1 cellular context compared by ENCODE assay signal in the genomic region with DNA sequence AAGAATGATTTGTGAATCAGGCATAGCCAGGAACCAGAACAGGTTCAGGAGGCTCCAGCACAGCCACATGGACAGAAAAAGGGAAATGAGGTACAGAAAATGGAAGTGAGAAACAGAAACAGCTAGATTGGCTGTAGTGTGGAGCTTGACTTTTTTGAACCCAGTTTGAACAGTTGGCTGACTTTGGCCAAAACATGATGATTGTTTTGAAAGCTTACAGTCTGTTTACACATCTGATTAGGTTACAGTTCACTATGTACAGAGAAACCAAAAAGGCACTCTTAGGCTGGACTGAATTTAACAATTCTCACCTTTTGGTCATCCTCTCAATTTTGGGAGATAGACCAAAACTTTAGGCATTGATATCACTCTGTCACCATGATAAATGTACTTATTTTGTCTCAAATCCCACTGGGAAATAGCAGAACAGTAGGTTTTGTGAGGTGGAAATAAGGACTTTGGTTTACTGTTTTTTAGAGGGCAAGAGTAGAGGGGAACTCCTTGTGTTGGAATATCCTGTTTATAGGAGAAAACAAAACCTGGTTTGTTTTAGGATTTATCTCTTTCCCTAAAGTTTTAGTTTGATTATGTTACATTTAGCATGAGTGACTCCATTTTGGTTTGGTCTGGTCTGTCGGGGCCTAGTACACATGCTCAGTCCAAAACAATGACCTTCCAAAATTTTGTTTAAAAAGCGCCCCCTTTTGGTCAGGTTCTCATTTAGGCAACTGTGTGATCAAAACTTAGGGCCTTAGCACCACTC.
A peak's percentile ranks its signal among the peaks of the same experiment; 100 is the strongest.
TF ChIP-seq lines count a peak whose summit lies in the region.

No MANE protein-coding gene starts in this region.

TF ChIP-seq in HepG2, 621 proteins besides CTCF, POLR2A, EP300 and RAD21 (continued from another document and continues in another):
- 0 out of 2 replicates have a peak, but pooled peaks have one; percentile 42 for TF ChIP-seq ZNF280D (CRISPR knock-in tag; IDR thresholded peaks at IDR 0.05)
- TF ChIP-seq, protein P1, sequence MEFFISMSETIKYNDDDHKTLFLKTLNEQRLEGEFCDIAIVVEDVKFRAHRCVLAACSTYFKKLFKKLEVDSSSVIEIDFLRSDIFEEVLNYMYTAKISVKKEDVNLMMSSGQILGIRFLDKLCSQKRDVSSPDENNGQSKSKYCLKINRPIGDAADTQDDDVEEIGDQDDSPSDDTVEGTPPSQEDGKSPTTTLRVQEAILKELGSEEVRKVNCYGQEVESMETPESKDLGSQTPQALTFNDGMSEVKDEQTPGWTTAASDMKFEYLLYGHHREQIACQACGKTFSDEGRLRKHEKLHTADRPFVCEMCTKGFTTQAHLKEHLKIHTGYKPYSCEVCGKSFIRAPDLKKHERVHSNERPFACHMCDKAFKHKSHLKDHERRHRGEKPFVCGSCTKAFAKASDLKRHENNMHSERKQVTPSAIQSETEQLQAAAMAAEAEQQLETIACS (CRISPR knock-in tag; IDR thresholded peaks at IDR 0.05), result no peak
- no peak for TF ChIP-seq DNMT3B (CRISPR knock-in tag; conservative IDR thresholded peaks at IDR 0.05)
- no peak for TF ChIP-seq ZSCAN5A (CRISPR knock-in tag; IDR thresholded peaks at IDR 0.05; ENCODE audit: borderline replicate concordance)
- 0 out of 2 replicates have a peak, but pooled peaks have one; percentile 27 for TF ChIP-seq FOXO1 (CRISPR knock-in tag; IDR thresholded peaks at IDR 0.05)
- peak; percentile 39; the same call in 1 of the 2 replicates for TF ChIP-seq RARA (CRISPR knock-in tag; IDR thresholded peaks at IDR 0.05)
- TF ChIP-seq CSRNP2 (CRISPR knock-in tag; conservative IDR thresholded peaks at IDR 0.05; ENCODE audit: low read depth), result no peak
- no peak for TF ChIP-seq ZBTB20 (CRISPR knock-in tag; IDR thresholded peaks at IDR 0.05; ENCODE audit: borderline replicate concordance, low read depth)
- TF ChIP-seq STAT5B (CRISPR knock-in tag; IDR thresholded peaks at IDR 0.05), result no peak
- no peak for TF ChIP-seq MXD1 (CRISPR knock-in tag; IDR thresholded peaks at IDR 0.05)
- peak; percentile 32 for TF ChIP-seq ASH2L (IDR thresholded peaks at IDR 0.05; ENCODE audit: insufficient read length, low read depth, low read length)
- no peak for TF ChIP-seq IKZF4 (CRISPR knock-in tag; IDR thresholded peaks at IDR 0.05; ENCODE audit: borderline replicate concordance, low read depth, not compliant biosample characterization)
- TF ChIP-seq U2AF1 (optimal IDR thresholded peaks at IDR 0.05; ENCODE audit: low read depth, low read length), result no peak
- no peak for TF ChIP-seq CBX1 (IDR thresholded peaks at IDR 0.05; ENCODE audit: low read depth)
- TF ChIP-seq LCORL (IDR thresholded peaks at IDR 0.05), result peak; percentile 67
- TF ChIP-seq LCORL (CRISPR knock-in tag; IDR thresholded peaks at IDR 0.05), result peak; percentile 73
- TF ChIP-seq SMC3 (IDR thresholded peaks at IDR 0.05; ENCODE audit: low read length), result no peak
- TF ChIP-seq HOXD1 (CRISPR knock-in tag; IDR thresholded peaks at IDR 0.05), result no peak
- peak; percentile 39 for TF ChIP-seq ZMYM4 (CRISPR knock-in tag; IDR thresholded peaks at IDR 0.05)
- 0 out of 2 replicates have a peak, but pooled peaks have one; percentile 18 for TF ChIP-seq ZNF503 (CRISPR knock-in tag; IDR thresholded peaks at IDR 0.05)
- no peak for TF ChIP-seq PRDM15 (CRISPR knock-in tag; IDR thresholded peaks at IDR 0.05)
- TF ChIP-seq SAP130 (CRISPR knock-in tag; IDR thresholded peaks at IDR 0.05; ENCODE audit: low read depth), result 0 out of 2 replicates have a peak, but pooled peaks have one; percentile 23
- TF ChIP-seq ZIK1 (CRISPR knock-in tag; IDR thresholded peaks at IDR 0.05; ENCODE audit: borderline replicate concordance, low read depth), result no peak
- TF ChIP-seq NR0B2 (CRISPR knock-in tag; IDR thresholded peaks at IDR 0.05), result no peak
- peak; percentile 31; the same call in 1 of the 2 replicates for TF ChIP-seq HDAC2 (CRISPR knock-in tag; IDR thresholded peaks at IDR 0.05)
- TF ChIP-seq, protein P2, sequence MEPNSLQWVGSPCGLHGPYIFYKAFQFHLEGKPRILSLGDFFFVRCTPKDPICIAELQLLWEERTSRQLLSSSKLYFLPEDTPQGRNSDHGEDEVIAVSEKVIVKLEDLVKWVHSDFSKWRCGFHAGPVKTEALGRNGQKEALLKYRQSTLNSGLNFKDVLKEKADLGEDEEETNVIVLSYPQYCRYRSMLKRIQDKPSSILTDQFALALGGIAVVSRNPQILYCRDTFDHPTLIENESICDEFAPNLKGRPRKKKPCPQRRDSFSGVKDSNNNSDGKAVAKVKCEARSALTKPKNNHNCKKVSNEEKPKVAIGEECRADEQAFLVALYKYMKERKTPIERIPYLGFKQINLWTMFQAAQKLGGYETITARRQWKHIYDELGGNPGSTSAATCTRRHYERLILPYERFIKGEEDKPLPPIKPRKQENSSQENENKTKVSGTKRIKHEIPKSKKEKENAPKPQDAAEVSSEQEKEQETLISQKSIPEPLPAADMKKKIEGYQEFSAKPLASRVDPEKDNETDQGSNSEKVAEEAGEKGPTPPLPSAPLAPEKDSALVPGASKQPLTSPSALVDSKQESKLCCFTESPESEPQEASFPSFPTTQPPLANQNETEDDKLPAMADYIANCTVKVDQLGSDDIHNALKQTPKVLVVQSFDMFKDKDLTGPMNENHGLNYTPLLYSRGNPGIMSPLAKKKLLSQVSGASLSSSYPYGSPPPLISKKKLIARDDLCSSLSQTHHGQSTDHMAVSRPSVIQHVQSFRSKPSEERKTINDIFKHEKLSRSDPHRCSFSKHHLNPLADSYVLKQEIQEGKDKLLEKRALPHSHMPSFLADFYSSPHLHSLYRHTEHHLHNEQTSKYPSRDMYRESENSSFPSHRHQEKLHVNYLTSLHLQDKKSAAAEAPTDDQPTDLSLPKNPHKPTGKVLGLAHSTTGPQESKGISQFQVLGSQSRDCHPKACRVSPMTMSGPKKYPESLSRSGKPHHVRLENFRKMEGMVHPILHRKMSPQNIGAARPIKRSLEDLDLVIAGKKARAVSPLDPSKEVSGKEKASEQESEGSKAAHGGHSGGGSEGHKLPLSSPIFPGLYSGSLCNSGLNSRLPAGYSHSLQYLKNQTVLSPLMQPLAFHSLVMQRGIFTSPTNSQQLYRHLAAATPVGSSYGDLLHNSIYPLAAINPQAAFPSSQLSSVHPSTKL (CRISPR knock-in tag; IDR thresholded peaks at IDR 0.05), result 0 out of 2 replicates have a peak, but pooled peaks have one; percentile 46
- peak; percentile 48; the same call in 1 of the 2 replicates for TF ChIP-seq SIX4 (CRISPR knock-in tag; IDR thresholded peaks at IDR 0.05)
- TF ChIP-seq SMARCE1 (IDR thresholded peaks at IDR 0.05; ENCODE audit: borderline replicate concordance), result no peak
